Comparison of ENCODE assay signal across 8 cellular contexts in genomic region chr1:5992814-5993552, GRCh38. TPM values are rescaled to one million over a fixed set of nuclear protein-coding genes. Genes with fewer than 3 reads are reported as not detected.
A peak's percentile ranks its signal among the peaks of the same experiment; 100 is the strongest.
DNase-seq lines count a peak whose midpoint lies in the region; ATAC-seq and TF ChIP-seq lines count a peak whose summit lies in the region.

No MANE protein-coding gene starts in this region.

- peak overlapping the region; percentile 95 to 99 (median 99) for H3K4me2 ChIP-seq in BLaER1 treated with 17β-estradiol and CSF1 and Interleukin-3, amounts not matched to agents 10 nM and 100 nM

- H3K4me3 ChIP-seq in BLaER1 treated with 17β-estradiol and CSF1 and Interleukin-3, amounts not matched to agents 10 nM and 100 nM = peak overlapping the region; percentile 62 to 87 (median 76)
- peak overlapping the region; percentile 34 for H3K4me3 ChIP-seq in NT2/D1 (ENCODE audit: insufficient read length, low read depth)
- H3K4me3 ChIP-seq in breast epithelium = peak overlapping the region; percentile 76 to 97 (median 79)
- peak overlapping the region; percentile 43 for H3K4me3 ChIP-seq in lung
- H3K4me3 ChIP-seq in upper lobe of left lung = peak overlapping the region; percentile 71 to 99 (median 92)

- TF ChIP-seq POLR2A in breast epithelium (IDR thresholded peaks at IDR 0.05) (no peak), upper lobe of left lung (IDR thresholded peaks at IDR 0.05) (no peak)

- peaks cover 0 to 31% (median 14%) of the 10 kb centered on the region in 11 experiments; a peak in 12 of 22 replicates for H3K36me3 ChIP-seq in BLaER1 treated with 17β-estradiol and CSF1 and Interleukin-3, amounts not matched to agents 10 nM and 100 nM
- no peaks in the 10 kb centered on the region for H3K36me3 ChIP-seq in NT2/D1 (ENCODE audit: insufficient read depth, insufficient read length, low read length)
- H3K36me3 ChIP-seq in breast epithelium = no peaks in the 10 kb centered on the region
- H3K36me3 ChIP-seq in lung (ENCODE audit: control insufficient read depth in 2 of 2, insufficient read depth in 2 of 2, low read length in 2 of 2) = no peaks in the 10 kb centered on the region
- no peaks in the 10 kb centered on the region for H3K36me3 ChIP-seq in upper lobe of left lung

- peaks cover 43 to 61% (median 55%) of the 10 kb centered on the region in 10 experiments for H3K4me1 ChIP-seq in BLaER1 treated with 17β-estradiol and CSF1 and Interleukin-3, amounts not matched to agents 10 nM and 100 nM
- H3K4me1 ChIP-seq in NT2/D1 (ENCODE audit: insufficient read depth, insufficient read length) (no peaks in the 10 kb centered on the region), breast epithelium (peaks cover 0 to 4% of the 10 kb centered on the region in 2 donors), lung (ENCODE audit: control insufficient read depth in 2 of 2, insufficient read depth in 2 of 2, low read length in 2 of 2) (peaks cover 0 to 7% of the 10 kb centered on the region in 2 donors), upper lobe of left lung (peaks cover 16 to 39% (median 30%) of the 10 kb centered on the region in 4 donors)

- ATAC-seq in GM19395 (IDR thresholded peaks at IDR 0.05; ENCODE audit: unreplicated experiment) = peak; percentile 21
- no peak for ATAC-seq in lung (ENCODE audit: insufficient read depth, low FRiP score)
- ATAC-seq in upper lobe of left lung (ENCODE audit: low FRiP score in 2 of 2) = peak in 1 of 2 donors; percentile 2
- no peak for ATAC-seq in HG02840 (IDR thresholded peaks at IDR 0.05; ENCODE audit: low FRiP score, unreplicated experiment)
- no peak for ATAC-seq in GM18858 (IDR thresholded peaks at IDR 0.05; ENCODE audit: unreplicated experiment)

- H3K9me3 ChIP-seq in BLaER1 treated with 17β-estradiol and CSF1 and Interleukin-3, amounts not matched to agents 10 nM and 100 nM (replicated peaks in 1 of 11) = no peaks in the 10 kb centered on the region
- H3K9me3 ChIP-seq in NT2/D1 (ENCODE audit: insufficient read depth, low read length) (no peaks in the 10 kb centered on the region), breast epithelium (no peaks in the 10 kb centered on the region), lung (ENCODE audit: control insufficient read depth in 2 of 2, insufficient read depth in 1 of 2, low read length in 1 of 2) (peaks cover 0 to 2% of the 10 kb centered on the region in 2 donors), upper lobe of left lung (no peaks in the 10 kb centered on the region)

- WGBS in lung, 2 donors = 0 to 1% methylated on average over 33 to 49 of the region's 49 CpGs
- 1 to 2% methylated on average over 46 to 48 of the region's 49 CpGs for WGBS in upper lobe of left lung, 2 donors

- TF ChIP-seq EP300 in upper lobe of left lung (IDR thresholded peaks at IDR 0.05) = no peak

- intact Hi-C loops in breast epithelium (cut with DNase I; ENCODE audit: low total_unique reads) = no loop called here

- H3K27ac ChIP-seq in BLaER1 treated with 17β-estradiol and CSF1 and Interleukin-3, amounts not matched to agents 10 nM and 100 nM = peak overlapping the region in 10 of 11 experiments; percentile 16 to 98 (median 76); a peak in 19 of 22 replicates
- H3K27ac ChIP-seq in breast epithelium (peak overlapping the region in 1 of 2 donors; percentile 15), lung (ENCODE audit: low read depth in 1 of 2, low read length in 1 of 2) (peak overlapping the region in 1 of 2 donors; percentile 2), upper lobe of left lung (peak overlapping the region; percentile 1 to 93 (median 66))

- no peak for DNase-seq in NT2/D1 (ENCODE audit: low read depth, low spot score)
- no peak for DNase-seq in breast epithelium (ENCODE audit: low spot score in 2 of 2)
- DNase-seq in lung (ENCODE audit: low spot score) = no peak
- DNase-seq in upper lobe of left lung = no peak

- TF ChIP-seq CTCF in breast epithelium (IDR thresholded peaks at IDR 0.05) (no peak), lung (IDR thresholded peaks at IDR 0.05; ENCODE audit: control extremely low read depth, extremely low read depth) (no peak), upper lobe of left lung (IDR thresholded peaks at IDR 0.05) (no peak)

- H3K9ac ChIP-seq in BLaER1 treated with 17β-estradiol and CSF1 and Interleukin-3, amounts not matched to agents 10 nM and 100 nM = peak overlapping the region; percentile 62 to 99 (median 92)
- H3K9ac ChIP-seq in NT2/D1 (ENCODE audit: insufficient read length, low read depth) = peak overlapping the region; percentile 61

- peaks cover 0 to 76% (median 44%) of the 10 kb centered on the region in 11 experiments; a peak in 17 of 22 replicates for H4K20me1 ChIP-seq in BLaER1 treated with 17β-estradiol and CSF1 and Interleukin-3, amounts not matched to agents 10 nM and 100 nM

- no peaks in the 10 kb centered on the region for H3K27me3 ChIP-seq in BLaER1 treated with 17β-estradiol and CSF1 and Interleukin-3, amounts not matched to agents 10 nM and 100 nM
- no peaks in the 10 kb centered on the region for H3K27me3 ChIP-seq in NT2/D1 (ENCODE audit: insufficient read depth, insufficient read length)
- H3K27me3 ChIP-seq in breast epithelium = no peaks in the 10 kb centered on the region
- H3K27me3 ChIP-seq in lung (ENCODE audit: control insufficient read depth, insufficient read depth) = no peaks in the 10 kb centered on the region
- H3K27me3 ChIP-seq in upper lobe of left lung = peaks cover 0 to 5% (median 0%) of the 10 kb centered on the region in 4 donors

RNA-seq across cellular contexts. Expression of gene NPHP4, which starts 0.8 kb away (rescaled TPM):
- total RNA-seq in breast epithelium = 10 to 100 TPM in 2 of 3 donors, 1 to 10 TPM in 1; 7.0 to 18.7 (median 18.1) TPM
- total RNA-seq in lung = 10 to 100 TPM; 15.7 to 23.3 TPM
- polyA plus RNA-seq in lung = 1 to 10 TPM; 6.0 to 6.6 TPM
- 10 to 100 TPM; 13.5 to 45.1 (median 19.9) TPM for total RNA-seq in upper lobe of left lung

RNA-seq across cellular contexts. Expression of gene KCNAB2, which starts 52.7 kb away (rescaled TPM):
- total RNA-seq in breast epithelium (10 to 100 TPM in 1 of 3 donors, 1 to 10 TPM in 2; 6.9 to 19.8 (median 9.8) TPM), lung (10 to 100 TPM; 13.7 to 86.4 TPM), upper lobe of left lung (100 to 1,000 TPM in 3 of 6 donors, 10 to 100 TPM in 3; 36.9 to 129 (median 97.8) TPM)
- polyA plus RNA-seq in lung = 10 to 100 TPM; 24.1 to 66.9 TPM

Comparison
In these comparisons a context has a peak if more than half of its experiments do, and no peak if none do; other contexts are left out.
1. H3K4me3 ChIP-seq: peak in every context shown above with its lines; median percentile 92 in upper lobe of left lung; 79 in breast epithelium; 76 in BLaER1 treated with 17β-estradiol and CSF1 and Interleukin-3, amounts not matched to agents 10 nM and 100 nM; 43 in lung; 34 in NT2/D1.